8 cellular contexts compared by ENCODE assay signal in the genomic region with DNA sequence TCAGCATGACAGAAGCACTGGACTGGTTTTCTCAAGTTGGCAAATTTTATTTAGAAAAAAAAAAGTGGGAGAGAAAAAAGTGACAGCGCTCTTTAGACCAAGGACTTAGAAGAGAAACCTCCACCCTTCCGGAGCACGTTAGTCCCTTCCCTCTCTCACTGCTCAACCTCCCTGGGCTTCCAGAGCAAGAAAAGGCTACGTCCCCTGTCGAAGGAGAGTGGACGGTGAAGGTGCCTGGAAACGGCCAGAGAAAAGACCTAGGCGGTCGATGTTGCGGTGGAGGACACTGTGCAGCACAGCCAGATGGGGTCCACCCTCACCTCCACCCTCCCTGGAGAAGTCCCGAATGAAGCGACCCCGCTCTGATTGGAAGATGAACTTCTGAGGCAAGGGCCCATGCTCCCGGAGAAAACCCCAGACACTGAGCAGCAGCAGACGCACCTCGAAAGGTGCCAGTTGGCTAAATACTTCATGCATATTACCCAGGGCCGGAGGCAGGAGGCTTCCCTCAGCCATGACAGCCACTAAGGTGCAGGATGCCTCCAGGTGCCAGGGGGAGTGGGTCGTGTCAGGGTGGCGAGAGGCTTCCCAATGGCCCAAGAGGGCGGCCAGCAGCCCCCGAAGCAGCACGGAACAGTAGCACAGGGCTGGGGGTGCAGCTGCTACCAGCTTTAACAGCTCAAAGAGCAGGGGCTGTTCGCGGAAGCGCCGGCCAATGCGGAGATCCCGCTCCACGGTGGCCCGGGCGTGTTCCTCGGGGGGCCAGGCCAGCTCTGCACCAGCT. TPM values are rescaled to one million over a fixed set of nuclear protein-coding genes. Genes with fewer than 3 reads are reported as not detected.
DNase-seq lines count a peak whose midpoint lies in the region; ATAC-seq, FAIRE-seq and TF ChIP-seq lines count a peak whose summit lies in the region.

No MANE protein-coding gene starts in this region.

- no peaks in the 10 kb centered on the region for H3K9me3 ChIP-seq in subcutaneous abdominal adipose tissue (ENCODE audit: control insufficient read depth in 5 of 5, low read length in 5 of 5)

- H3K27me3 Mint-ChIP-seq in activated CD4-positive, alpha-beta T cell treated with anti-CD3 and anti-CD28 coated beads, Interleukin-2, amount 10 ng/mL, durations not matched to agents 24 days and 14 days = no peaks in the 10 kb centered on the region
- H3K27me3 Mint-ChIP-seq in activated CD8-positive, alpha-beta T cell treated with anti-CD3 and anti-CD28 coated beads for 36 hours = no peaks in the 10 kb centered on the region

- peak overlapping the region in 3 of 5 donors; percentile 37 to 64 (median 48) for H3K9ac ChIP-seq in subcutaneous abdominal adipose tissue (ENCODE audit: low read length in 5 of 5)

- no peak for TF ChIP-seq CTCF in activated CD8-positive, alpha-beta T cell treated with anti-CD3 and anti-CD28 coated beads for 36 hours (IDR thresholded peaks at IDR 0.05)
- TF ChIP-seq CTCF in D721Med (IDR thresholded peaks at IDR 0.05; ENCODE audit: insufficient read depth, missing control alignments) = no peak

- peaks cover 20% of the 10 kb centered on the region for H3K4me1 Mint-ChIP-seq in activated CD4-positive, alpha-beta T cell treated with anti-CD3 and anti-CD28 coated beads, Interleukin-2, amount 10 ng/mL, durations not matched to agents 24 days and 14 days
- peaks cover 30% of the 10 kb centered on the region for H3K4me1 Mint-ChIP-seq in activated CD8-positive, alpha-beta T cell treated with anti-CD3 and anti-CD28 coated beads for 36 hours (ENCODE audit: low read depth)

- DNase-seq in activated CD4-positive, alpha-beta T cell treated with anti-CD3 and anti-CD28 coated beads, Interleukin-2, amount 10 ng/mL, durations not matched to agents 24 days and 14 days = no peak
- DNase-seq in activated CD4-positive, alpha-beta T cell treated with anti-CD3 and anti-CD28 coated beads, Interleukin-2, amount 50 U/mL, for 1 hour = no peak
- DNase-seq in activated CD8-positive, alpha-beta T cell treated with anti-CD3 and anti-CD28 coated beads for 36 hours = no peak
- DNase-seq in left lobe of liver (ENCODE audit: low spot score) (no peak), D721Med (ENCODE audit: insufficient read length, low spot score) (no peak), AML-193 (lab: John Stamatoyannopoulos, UW) (no peak)

- no peaks in the 10 kb centered on the region for H3K27me3 ChIP-seq in subcutaneous abdominal adipose tissue (ENCODE audit: control insufficient read depth in 5 of 5, insufficient read depth in 4 of 5, low read length in 5 of 5)

- FAIRE-seq in D721Med (lab: Jason Lieb, UNC) = no peak

- no peak for ATAC-seq in activated CD8-positive, alpha-beta T cell treated with anti-CD3 and anti-CD28 coated beads for 36 hours
- ATAC-seq in left lobe of liver (peak; percentile 10), HG03460 (IDR thresholded peaks at IDR 0.05; ENCODE audit: unreplicated experiment) (no peak)

- H3K4me3 ChIP-seq in subcutaneous abdominal adipose tissue (ENCODE audit: low read depth in 1 of 5, low read length in 5 of 5) = peak overlapping the region in 3 of 5 donors; percentile 28 to 95 (median 53)

- POLR2A ChIA-PET in activated CD8-positive, alpha-beta T cell treated with anti-CD3 and anti-CD28 coated beads for 36 hours (lab: Charles Lee) = interaction anchor here (1.4 to 13.3 kb wide), 10 partner anchors 8 to 208 kb away, joined by 4 to 263 read pairs (median 7); a partner anchor contains a TSS

- H3K4me3 Mint-ChIP-seq in activated CD4-positive, alpha-beta T cell treated with anti-CD3 and anti-CD28 coated beads, Interleukin-2, amount 10 ng/mL, durations not matched to agents 24 days and 14 days = peak overlapping the region; percentile 99
- H3K4me3 Mint-ChIP-seq in activated CD8-positive, alpha-beta T cell treated with anti-CD3 and anti-CD28 coated beads for 36 hours = peak overlapping the region; percentile 100

- H3K36me3 ChIP-seq in subcutaneous abdominal adipose tissue (ENCODE audit: control insufficient read depth in 5 of 5, insufficient read depth in 5 of 5, low read length in 5 of 5) = peaks cover 0 to 43% (median 34%) of the 10 kb centered on the region in 5 donors

- intact Hi-C loops in activated CD4-positive, alpha-beta T cell treated with anti-CD3 and anti-CD28 coated beads, Interleukin-2, amount 10 ng/mL, durations not matched to agents 24 days and 14 days (cut with micrococcal nuclease) = loop anchor here (1.0 to 2.0 kb wide), 6 partner anchors 18 to 81 kb away; a partner anchor contains a TSS
- intact Hi-C loops in activated CD8-positive, alpha-beta T cell treated with anti-CD3 and anti-CD28 coated beads for 36 hours (cut with micrococcal nuclease) = loop anchor here (5.0 kb wide), 1 partner anchor 35 kb away; a partner anchor contains a TSS

- H3K27ac Mint-ChIP-seq in activated CD4-positive, alpha-beta T cell treated with anti-CD3 and anti-CD28 coated beads, Interleukin-2, amount 10 ng/mL, durations not matched to agents 24 days and 14 days = peak overlapping the region; percentile 96
- H3K27ac Mint-ChIP-seq in activated CD8-positive, alpha-beta T cell treated with anti-CD3 and anti-CD28 coated beads for 36 hours = peak overlapping the region; percentile 99

- CTCF ChIA-PET in activated CD8-positive, alpha-beta T cell treated with anti-CD3 and anti-CD28 coated beads for 36 hours (lab: Charles Lee) = interaction anchor here (1.1 to 1.6 kb wide), 3 partner anchors 47 to 222 kb away, joined by 3 to 4 read pairs (median 3); a partner anchor contains a TSS

- H3K4me1 ChIP-seq in subcutaneous abdominal adipose tissue (ENCODE audit: control insufficient read depth in 5 of 5, insufficient read depth in 5 of 5, low read length in 5 of 5) = peaks cover 4 to 36% (median 29%) of the 10 kb centered on the region in 5 donors

- H3K27ac ChIP-seq in subcutaneous abdominal adipose tissue (ENCODE audit: low read depth, low read length) = peak overlapping the region; percentile 96

- peaks cover 41% of the 10 kb centered on the region for H3K36me3 Mint-ChIP-seq in activated CD4-positive, alpha-beta T cell treated with anti-CD3 and anti-CD28 coated beads, Interleukin-2, amount 10 ng/mL, durations not matched to agents 24 days and 14 days (ENCODE audit: low read depth)
- H3K36me3 Mint-ChIP-seq in activated CD8-positive, alpha-beta T cell treated with anti-CD3 and anti-CD28 coated beads for 36 hours (ENCODE audit: low read depth) = peaks cover 39% of the 10 kb centered on the region

- H3K9me3 Mint-ChIP-seq in activated CD4-positive, alpha-beta T cell treated with anti-CD3 and anti-CD28 coated beads, Interleukin-2, amount 10 ng/mL, durations not matched to agents 24 days and 14 days = no peaks in the 10 kb centered on the region
- H3K9me3 Mint-ChIP-seq in activated CD8-positive, alpha-beta T cell treated with anti-CD3 and anti-CD28 coated beads for 36 hours = no peaks in the 10 kb centered on the region

RNA-seq across cellular contexts. Expression of a gene that starts 0.6 kb away (rescaled TPM):
- total RNA-seq in activated CD4-positive, alpha-beta T cell treated with anti-CD3 and anti-CD28 coated beads, Interleukin-2, amount 10 ng/mL, durations not matched to agents 24 days and 14 days = 251 and 257 TPM in 2 replicates
- 100 to 1,000 TPM; 205 to 217 TPM for total RNA-seq in activated CD8-positive, alpha-beta T cell treated with anti-CD3 and anti-CD28 coated beads for 36 hours
- total RNA-seq in left lobe of liver = 220 TPM

RNA-seq across cellular contexts. Expression of a gene that starts 6.1 kb away (rescaled TPM):
- 36.5 and 36.6 TPM in 2 replicates for total RNA-seq in activated CD4-positive, alpha-beta T cell treated with anti-CD3 and anti-CD28 coated beads, Interleukin-2, amount 10 ng/mL, durations not matched to agents 24 days and 14 days
- total RNA-seq in activated CD8-positive, alpha-beta T cell treated with anti-CD3 and anti-CD28 coated beads for 36 hours = 10 to 100 TPM; 30.3 to 31.5 TPM
- 12.8 TPM for total RNA-seq in left lobe of liver

RNA-seq across cellular contexts. Expression of a gene that starts 18.0 kb away (rescaled TPM):
- total RNA-seq in activated CD4-positive, alpha-beta T cell treated with anti-CD3 and anti-CD28 coated beads, Interleukin-2, amount 10 ng/mL, durations not matched to agents 24 days and 14 days = 143 and 147 TPM in 2 replicates
- total RNA-seq in activated CD8-positive, alpha-beta T cell treated with anti-CD3 and anti-CD28 coated beads for 36 hours = 100 to 1,000 TPM; 108 TPM
- 30.4 TPM for total RNA-seq in left lobe of liver

RNA-seq across cellular contexts. Expression of a gene that starts 18.1 kb away (rescaled TPM):
- 59.5 and 60.9 TPM in 2 replicates for total RNA-seq in activated CD4-positive, alpha-beta T cell treated with anti-CD3 and anti-CD28 coated beads, Interleukin-2, amount 10 ng/mL, durations not matched to agents 24 days and 14 days
- 10 to 100 TPM; 37.1 to 43.6 TPM for total RNA-seq in activated CD8-positive, alpha-beta T cell treated with anti-CD3 and anti-CD28 coated beads for 36 hours
- total RNA-seq in left lobe of liver = 3.4 TPM

RNA-seq across cellular contexts. Expression of a gene that starts 24.5 kb away (rescaled TPM):
- total RNA-seq in activated CD4-positive, alpha-beta T cell treated with anti-CD3 and anti-CD28 coated beads, Interleukin-2, amount 10 ng/mL, durations not matched to agents 24 days and 14 days = 8.6 and 9.4 TPM in 2 replicates
- 1 to 10 TPM; 4.7 TPM for total RNA-seq in activated CD8-positive, alpha-beta T cell treated with anti-CD3 and anti-CD28 coated beads for 36 hours
- 4.9 TPM for total RNA-seq in left lobe of liver
